9 cellular contexts compared by ENCODE assay signal in genomic region chr1:46614604-46614984, GRCh38. TPM values are rescaled to one million over a fixed set of nuclear protein-coding genes. Genes with fewer than 3 reads are reported as not detected.
DNase-seq lines count a peak whose midpoint lies in the region; ATAC-seq and TF ChIP-seq lines count a peak whose summit lies in the region.
"Had no signal": no experiment of that assay in that cellular context is flagged by ENCODE, and none has a peak within 500 bp of the region (broad histone marks: within the 10 kb centered on the region; RNA-seq: fewer than 3 reads in every experiment).

No MANE protein-coding gene starts in this region.

- peak overlapping the region; percentile 36 for H3K27ac ChIP-seq in right cardiac atrium (ENCODE audit: low read length)
- H3K27ac ChIP-seq in dorsolateral prefrontal cortex = peak overlapping the region in 30 of 59 donors; percentile 5 to 77 (median 55)
- no peak overlapping the region for H3K27ac ChIP-seq in osteoblast (ENCODE audit: low read depth, low read length)
- H3K27ac ChIP-seq in vagina = peak overlapping the region; percentile 92
- no peak overlapping the region for H3K27ac ChIP-seq in MM.1S (ENCODE audit: low read length)

- H3K9me3 ChIP-seq in right cardiac atrium (ENCODE audit: control insufficient read depth, low read length) (no peaks in the 10 kb centered on the region), osteoblast (ENCODE audit: low read depth, low read length) (no peaks in the 10 kb centered on the region), vagina (no peaks in the 10 kb centered on the region), MM.1S (replicated peaks; ENCODE audit: insufficient read depth, low read length) (no peaks in the 10 kb centered on the region)

- peaks cover 3% of the 10 kb centered on the region; the same call in 1 of the 2 replicates for H3F3A ChIP-seq in MM.1S (ENCODE audit: insufficient read depth, low read length)

- intact Hi-C loops in right cardiac atrium (cut with DNase I) = no loop called here
- intact Hi-C loops in Right ventricle myocardium inferior (cut with DNase I) = no loop called here
- intact Hi-C loops in dorsolateral prefrontal cortex (cut with DNase I) = loop anchor here in 1 of 2 donors (10.0 kb wide), 1 partner anchor 110 kb away; no protein-coding TSS in a partner anchor
- intact Hi-C loops in vagina (cut with DNase I) = loop anchor here (10.0 kb wide), 1 partner anchor 110 kb away; no protein-coding TSS in a partner anchor

- TF ChIP-seq POLR2A in vagina (IDR thresholded peaks at IDR 0.05) = no peak

- H3K36me3 ChIP-seq in osteoblast (ENCODE audit: insufficient read depth, low read length) (peaks cover 15% of the 10 kb centered on the region), vagina (peaks cover 0 to 4% of the 10 kb centered on the region in 2 donors), MM.1S (replicated peaks; ENCODE audit: insufficient read depth, low read length) (no peaks in the 10 kb centered on the region)

- ATAC-seq in right cardiac atrium (no peak), Right ventricle myocardium inferior (no peak)
- ATAC-seq: Panc1 had no signal

- H3K9me2 ChIP-seq in MM.1S (replicated peaks; ENCODE audit: insufficient read depth, low read length) = no peaks in the 10 kb centered on the region

- no peak overlapping the region for H3K9ac ChIP-seq in MM.1S (ENCODE audit: low read length)

- DNase-seq in right cardiac atrium (no peak), Right ventricle myocardium inferior (ENCODE audit: missing footprints) (no peak), dorsolateral prefrontal cortex (no peak), osteoblast (ENCODE audit: insufficient read length, low spot score, missing footprints) (no peak), vagina (ENCODE audit: extremely low spot score in 2 of 2) (no peak), SHP77 (lab: John Stamatoyannopoulos, UW) (no peak), MM.1S (no peak)
- no peak for DNase-seq in effector CD8-positive, alpha-beta T cell (lab: John Stamatoyannopoulos, UW)

- H3K79me2 ChIP-seq in osteoblast (ENCODE audit: insufficient read depth, low read length) (peaks cover 41% of the 10 kb centered on the region), MM.1S (ENCODE audit: low read length) (peaks cover 10% of the 10 kb centered on the region)

- TF ChIP-seq CTCF in dorsolateral prefrontal cortex (IDR thresholded peaks at IDR 0.05 in 54 of 56, conservative IDR thresholded peaks at IDR 0.05 in 2 of 56; ENCODE audit: low read depth in 1 of 56, partially characterized antibody in 56 of 56) (no peak), osteoblast (IDR thresholded peaks at IDR 0.05; ENCODE audit: extremely low read depth, low read depth, low read length) (no peak), vagina (IDR thresholded peaks at IDR 0.05) (no peak), MM.1S (IDR thresholded peaks at IDR 0.05; ENCODE audit: low read length) (no peak)

- H3K4me2 ChIP-seq in osteoblast (ENCODE audit: insufficient read depth, low read length) = peak overlapping the region; percentile 12
- H3K4me2 ChIP-seq in MM.1S (ENCODE audit: low read depth, low read length) = no peak overlapping the region

- H4K20me1 ChIP-seq in osteoblast (ENCODE audit: insufficient read depth, low read length) = peaks cover 24% of the 10 kb centered on the region
- no peaks in the 10 kb centered on the region for H4K20me1 ChIP-seq in MM.1S (ENCODE audit: insufficient read depth, low read length)

- H2AFZ ChIP-seq in osteoblast (ENCODE audit: low read length) (no peak overlapping the region), MM.1S (ENCODE audit: low read length) (no peak overlapping the region)

- H3K4me1 ChIP-seq in right cardiac atrium (ENCODE audit: control insufficient read depth, insufficient read depth, low read length) (peaks cover 16% of the 10 kb centered on the region), osteoblast (ENCODE audit: insufficient read depth, low read length) (peaks cover 33% of the 10 kb centered on the region), vagina (peaks cover 65% of the 10 kb centered on the region), MM.1S (ENCODE audit: low read length) (peaks cover 31% of the 10 kb centered on the region)

- WGBS in right cardiac atrium = 72% methylated on average over 2 of the region's 2 CpGs

- H3K4me3 ChIP-seq in right cardiac atrium (ENCODE audit: low read length) (no peak overlapping the region), dorsolateral prefrontal cortex (peak overlapping the region in 2 of 59 donors; percentile 13 to 90), osteoblast (ENCODE audit: insufficient read depth, low read length) (no peak overlapping the region), vagina (no peak overlapping the region), MM.1S (ENCODE audit: low read length) (no peak overlapping the region)

- no peaks in the 10 kb centered on the region for H3K27me3 ChIP-seq in right cardiac atrium (ENCODE audit: control insufficient read depth, insufficient read depth)
- no peaks in the 10 kb centered on the region for H3K27me3 ChIP-seq in dorsolateral prefrontal cortex
- no peaks in the 10 kb centered on the region for H3K27me3 ChIP-seq in osteoblast (ENCODE audit: insufficient read depth, low read length)
- H3K27me3 ChIP-seq in vagina = no peaks in the 10 kb centered on the region
- H3K27me3 ChIP-seq in MM.1S (replicated peaks; ENCODE audit: insufficient read depth, low read length) = no peaks in the 10 kb centered on the region

RNA-seq across cellular contexts. Expression of gene MOB3C, which starts 2.0 kb away (rescaled TPM):
- total RNA-seq in right cardiac atrium (10 to 100 TPM; 14.1 to 20.9 (median 16.5) TPM), Right ventricle myocardium inferior (13.9 TPM), dorsolateral prefrontal cortex (10 to 100 TPM in 64 of 120 experiments, 1 to 10 TPM in 56; 5.7 to 25.1 (median 10.2) TPM), osteoblast (8.3 and 8.7 TPM in 2 replicates), vagina (33.9 TPM)
- 10.3 TPM for polyA plus RNA-seq in right cardiac atrium

RNA-seq across cellular contexts. Expression of gene MKNK1, which starts 10.5 kb away (rescaled TPM):
- total RNA-seq in right cardiac atrium = 10 to 100 TPM; 40.2 to 46.9 (median 43.4) TPM
- polyA plus RNA-seq in right cardiac atrium = 27.8 TPM
- total RNA-seq in Right ventricle myocardium inferior = 39.8 TPM
- 100 to 1,000 TPM in 4 of 120 experiments, 10 to 100 TPM in 116; 35.7 to 124 (median 71.0) TPM for total RNA-seq in dorsolateral prefrontal cortex
- 25.9 and 31.8 TPM in 2 replicates for total RNA-seq in osteoblast
- 55.5 TPM for total RNA-seq in vagina

RNA-seq across cellular contexts. Expression of gene ATPAF1, which starts 53.6 kb away (rescaled TPM):
- total RNA-seq in right cardiac atrium (100 to 1,000 TPM; 144 to 181 (median 166) TPM), Right ventricle myocardium inferior (191 TPM), dorsolateral prefrontal cortex (100 to 1,000 TPM in 43 of 120 experiments, 10 to 100 TPM in 77; 65.7 to 127 (median 93.4) TPM), osteoblast (53.6 and 57.8 TPM in 2 replicates), vagina (37.1 TPM)
- polyA plus RNA-seq in right cardiac atrium = 218 TPM

RNA-seq across cellular contexts. Expression of gene TEX38, which starts 57.1 kb away (rescaled TPM):
- not detected for total RNA-seq in right cardiac atrium
- 0.14 TPM for polyA plus RNA-seq in right cardiac atrium
- total RNA-seq in Right ventricle myocardium inferior = not detected
- under 1 TPM in 11 of 120 experiments, not detected in 109; 0.45 to 0.98 (median 0.66) TPM for total RNA-seq in dorsolateral prefrontal cortex
- 0.29 TPM in 1 of 2 replicates, not detected in the other for total RNA-seq in osteoblast
- not detected for total RNA-seq in vagina

Comparison
In these comparisons a context has a peak if more than half of its experiments do, and no peak if none do; other contexts are left out.
1. H3K27ac ChIP-seq: peak in right cardiac atrium (single experiment), dorsolateral prefrontal cortex (30 of 59) and vagina (single experiment); none in osteoblast (single experiment) and MM.1S (single experiment).